20 cellular contexts compared by ENCODE assay signal in the genomic region with DNA sequence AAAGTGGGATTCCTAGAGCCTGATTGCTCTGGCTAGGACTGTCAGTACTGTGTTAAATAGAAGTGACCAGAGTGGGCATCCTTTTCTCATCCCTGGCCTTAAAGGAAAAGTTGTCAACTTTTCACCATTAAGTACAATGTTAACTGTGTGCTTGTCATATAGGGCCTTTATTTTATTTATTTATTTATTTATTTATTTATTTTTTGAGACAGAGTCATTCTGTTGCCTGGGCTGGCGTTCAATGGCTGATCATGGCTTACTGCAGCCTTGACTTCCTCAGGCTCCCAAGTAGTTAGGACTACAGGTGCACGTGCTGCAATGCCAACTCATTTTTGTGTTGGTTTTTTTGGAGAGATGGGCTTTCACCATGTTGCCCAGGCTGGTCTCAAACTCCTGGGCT.
"Had no signal": no experiment of that assay in that cellular context is flagged by ENCODE, and none has a peak within 500 bp of the region (broad histone marks: within the 10 kb centered on the region; RNA-seq: fewer than 3 reads in every experiment).

No MANE protein-coding gene starts in this region.

- H3K27ac Mint-ChIP-seq: activated T-helper 1 cell treated with anti-CD3 and anti-CD28 coated beads, Interleukin-12 subunit alpha, Interleukin-12 subunit beta, Interleukin-2, Interleukin-4 antibody, amounts not matched to agents 30 ng/mL and 10 ng/mL and 1 ng/mL, durations not matched to agents 14 hours and 24 hours and 36 hours; brain had no signal

- DNase-seq: activated CD4-positive, alpha-beta T cell treated with anti-CD3 and anti-CD28 coated beads for 4 hours; activated CD8-positive, alpha-beta memory T cell treated with anti-CD3 and anti-CD28 coated beads, Interleukin-2, amount 50 U/mL, for 4 hours; activated CD8-positive, alpha-beta T cell treated with anti-CD3 and anti-CD28 coated beads for 36 hours; activated effector memory CD4-positive, alpha-beta T cell treated with Interleukin-2 at 50 U/mL for 16 hours; activated naive CD4-positive, alpha-beta T cell; amygdala; cortex of kidney; NCI-H146; NCI-H187 treated with DMSO at 0.1 percent for 48 hours; NCI-H2081 treated with DMSO at 0.1 percent for 48 hours; NCI-H446; NCI-H524; PC-3; SHP77 treated with DMSO at 0.1 percent for 48 hours had no signal

- H3K9me3 Mint-ChIP-seq: activated CD8-positive, alpha-beta T cell treated with anti-CD3 and anti-CD28 coated beads for 36 hours; activated naive CD4-positive, alpha-beta T cell treated with anti-CD3 and anti-CD28 coated beads, Interleukin-2, amount 50 U/mL, for 24 hours; activated T-helper 1 cell treated with anti-CD3 and anti-CD28 coated beads, Interleukin-12 subunit alpha, Interleukin-12 subunit beta, Interleukin-2, Interleukin-4 antibody, amounts not matched to agents 30 ng/mL and 10 ng/mL and 1 ng/mL, durations not matched to agents 14 hours and 24 hours and 36 hours; brain; central memory CD8-positive, alpha-beta T cell; T-helper 2 cell treated with Interferon-gamma antibody and Interleukin-4, amounts not matched to agents 5 μg/mL and 100 μg/mL, for 36 hours had no signal

- H3K4me3 Mint-ChIP-seq: activated CD8-positive, alpha-beta T cell treated with anti-CD3 and anti-CD28 coated beads for 36 hours; activated naive CD4-positive, alpha-beta T cell treated with anti-CD3 and anti-CD28 coated beads, Interleukin-2, amount 50 U/mL, for 24 hours; activated T-helper 1 cell treated with anti-CD3 and anti-CD28 coated beads, Interleukin-12 subunit alpha, Interleukin-12 subunit beta, Interleukin-2, Interleukin-4 antibody, amounts not matched to agents 30 ng/mL and 10 ng/mL and 1 ng/mL, durations not matched to agents 14 hours and 24 hours and 36 hours; brain; central memory CD8-positive, alpha-beta T cell; T-helper 2 cell treated with Interferon-gamma antibody and Interleukin-4, amounts not matched to agents 5 μg/mL and 100 μg/mL, for 36 hours had no signal

- ATAC-seq: activated CD4-positive, CD25-positive, alpha-beta regulatory T cell treated with anti-CD3 and anti-CD28 coated beads, Interleukin-2, amount 50 U/mL, for 24 hours; activated CD8-positive, alpha-beta T cell treated with anti-CD3 and anti-CD28 coated beads for 36 hours; PC-3 had no signal

- H3K27me3 Mint-ChIP-seq: activated CD8-positive, alpha-beta T cell treated with anti-CD3 and anti-CD28 coated beads for 36 hours; activated naive CD4-positive, alpha-beta T cell treated with anti-CD3 and anti-CD28 coated beads, Interleukin-2, amount 50 U/mL, for 24 hours; brain; central memory CD8-positive, alpha-beta T cell had no signal
